8 cellular contexts compared by ENCODE assay signal in genomic region chr19:47790398-47790814, GRCh38. TPM values are rescaled to one million over a fixed set of nuclear protein-coding genes. Genes with fewer than 3 reads are reported as not detected.
DNase-seq lines count a peak whose midpoint lies in the region; ATAC-seq and TF ChIP-seq lines count a peak whose summit lies in the region.

No MANE protein-coding gene starts in this region.

- TF ChIP-seq CTCF in RWPE1 (conservative IDR thresholded peaks at IDR 0.05; ENCODE audit: low read depth) (peak; percentile 87), foreskin keratinocyte (conservative IDR thresholded peaks at IDR 0.05) (peak; percentile 73), osteoblast (IDR thresholded peaks at IDR 0.05; ENCODE audit: extremely low read depth, low read depth, low read length) (peak; percentile 88), tibial artery (IDR thresholded peaks at IDR 0.05) (peak; percentile 72 to 88)

- H3K4me1 ChIP-seq in CD8-positive, alpha-beta memory T cell (ENCODE audit: insufficient read depth, low read length): no peaks in the 10 kb centered on the region
- H3K4me1 ChIP-seq in foreskin keratinocyte (no peaks in the 10 kb centered on the region), osteoblast (ENCODE audit: insufficient read depth, low read length) (no peaks in the 10 kb centered on the region), tibial artery (peaks cover 0 to 6% (median 0%) of the 10 kb centered on the region in 4 donors)

- peaks cover 0 to 10% (median 1%) of the 10 kb centered on the region in 3 donors for H3K36me3 Mint-ChIP-seq in CD8-positive, alpha-beta memory T cell

- no peaks in the 10 kb centered on the region for H3K27me3 ChIP-seq in CD8-positive, alpha-beta memory T cell (ENCODE audit: insufficient read depth, low read length, poor library complexity, severe bottlenecking)
- H3K27me3 ChIP-seq in foreskin keratinocyte (no peaks in the 10 kb centered on the region), osteoblast (ENCODE audit: insufficient read depth, low read length) (no peaks in the 10 kb centered on the region), tibial artery (no peaks in the 10 kb centered on the region)

- H4K20me1 ChIP-seq in osteoblast (ENCODE audit: insufficient read depth, low read length): no peaks in the 10 kb centered on the region

- intact Hi-C loops in tibial artery (cut with DNase I; ENCODE audit: low total_unique reads): no loop called here

- peak; percentile 56 to 85 (median 77) for DNase-seq in CD8-positive, alpha-beta memory T cell
- DNase-seq in HT-29 (ENCODE audit: low spot score) (peak; percentile 89), RWPE1 (ENCODE audit: low spot score) (peak; percentile 75), foreskin keratinocyte (no peak), osteoblast (ENCODE audit: insufficient read length, low spot score, missing footprints) (peak; percentile 92), tibial artery (peak; percentile 79 to 86)
- DNase-seq in activated T-helper 9 cell treated with anti-CD3 and anti-CD28 coated beads, Interleukin-2, amount 50 U/mL, for 16 hours (ENCODE audit: low read depth): peak; percentile 76

- H3K79me2 ChIP-seq in osteoblast (ENCODE audit: insufficient read depth, low read length): no peaks in the 10 kb centered on the region

- no peak overlapping the region for H3K4me3 ChIP-seq in CD8-positive, alpha-beta memory T cell (ENCODE audit: low read length)
- H3K4me3 ChIP-seq in osteoblast (ENCODE audit: insufficient read depth, low read length) (no peak overlapping the region), tibial artery (no peak overlapping the region)

- CTCF ChIA-PET in CD8-positive, alpha-beta memory T cell (lab: Charles Lee): interaction anchor here (0.8 to 2.4 kb wide), 9 partner anchors 10 to 358 kb away, joined by 3 to 7 read pairs (median 4); partner anchors contain the start of gene EHD2
- CTCF ChIA-PET in RWPE1 (lab: Yijun Ruan, JAX): interaction anchor here (0.6 to 1.6 kb wide), 9 partner anchors 9 to 532 kb away, joined by 3 to 6 read pairs (median 3); no protein-coding TSS in a partner anchor

- H3K9me3 Mint-ChIP-seq in CD8-positive, alpha-beta memory T cell: peaks cover 0 to 2% (median 0%) of the 10 kb centered on the region in 5 donors

- H3K27me3 Mint-ChIP-seq in CD8-positive, alpha-beta memory T cell: peaks cover 1 to 4% of the 10 kb centered on the region in 2 donors

- POLR2A ChIA-PET in CD8-positive, alpha-beta memory T cell (lab: Charles Lee): no interaction called here
- POLR2A ChIA-PET in RWPE1 (lab: Yijun Ruan, JAX; ENCODE audit: low non-redundant PET): interaction anchor here (0.7 kb wide), 1 partner anchor 25 kb away, joined by 4 read pairs; no protein-coding TSS in a partner anchor

- no peak overlapping the region for H3K4me3 Mint-ChIP-seq in CD8-positive, alpha-beta memory T cell

- H3K4me1 Mint-ChIP-seq in CD8-positive, alpha-beta memory T cell: peaks cover 0 to 3% (median 1%) of the 10 kb centered on the region in 3 donors

- no peak overlapping the region for H3K27ac ChIP-seq in CD8-positive, alpha-beta memory T cell (ENCODE audit: low read depth, low read length)
- H3K27ac ChIP-seq in RWPE1 (peak overlapping the region; percentile 35; the same call in 1 of the 2 replicates), foreskin keratinocyte (no peak overlapping the region), osteoblast (ENCODE audit: low read depth, low read length) (no peak overlapping the region), tibial artery (no peak overlapping the region)

- H3K36me3 ChIP-seq in CD8-positive, alpha-beta memory T cell (ENCODE audit: insufficient read depth, low read length): no peaks in the 10 kb centered on the region
- H3K36me3 ChIP-seq in osteoblast (ENCODE audit: insufficient read depth, low read length) (peaks cover 4% of the 10 kb centered on the region), tibial artery (peaks cover 15 to 28% (median 18%) of the 10 kb centered on the region in 3 donors)

- ATAC-seq in foreskin keratinocyte (peak; percentile 45), GM18502 (IDR thresholded peaks at IDR 0.05; ENCODE audit: poor library complexity, unreplicated experiment) (no peak)

- no peak overlapping the region for H2AFZ ChIP-seq in osteoblast (ENCODE audit: low read length)

- no peak overlapping the region for H3K27ac Mint-ChIP-seq in CD8-positive, alpha-beta memory T cell

- no peak overlapping the region for H3K4me2 ChIP-seq in osteoblast (ENCODE audit: insufficient read depth, low read length)

- no peaks in the 10 kb centered on the region for H3K9me3 ChIP-seq in CD8-positive, alpha-beta memory T cell (ENCODE audit: low read length)
- H3K9me3 ChIP-seq in osteoblast (ENCODE audit: low read depth, low read length): no peaks in the 10 kb centered on the region
- H3K9me3 ChIP-seq in tibial artery: no peaks in the 10 kb centered on the region

RNA-seq across cellular contexts. Expression of gene SELENOW, which starts 11.9 kb away (rescaled TPM):
- 100 to 1,000 TPM; 116 to 122 TPM for total RNA-seq in CD8-positive, alpha-beta memory T cell
- polyA plus RNA-seq in CD8-positive, alpha-beta memory T cell: 334 TPM
- 492 and 534 TPM in 2 replicates for total RNA-seq in HT-29 (2014; rRNA removed; shearing (Covaris generic))
- total RNA-seq in foreskin keratinocyte (412 and 470 TPM in 2 replicates), osteoblast (76.7 and 78.4 TPM in 2 replicates)
- polyA plus RNA-seq in foreskin keratinocyte: 523 and 582 TPM in 2 replicates

RNA-seq across cellular contexts. Expression of gene TPRX1, which starts 13.9 kb away (rescaled TPM):
- not detected for total RNA-seq in CD8-positive, alpha-beta memory T cell
- polyA plus RNA-seq in CD8-positive, alpha-beta memory T cell: not detected
- total RNA-seq in HT-29 (2014; rRNA removed; shearing (Covaris generic)): not detected in 2 replicates
- total RNA-seq in foreskin keratinocyte: not detected in 2 replicates
- not detected in 2 replicates for polyA plus RNA-seq in foreskin keratinocyte
- total RNA-seq in osteoblast: not detected in 2 replicates

RNA-seq across cellular contexts. Expression of gene CRX, which starts 31.3 kb away (rescaled TPM):
- total RNA-seq in CD8-positive, alpha-beta memory T cell: not detected
- polyA plus RNA-seq in CD8-positive, alpha-beta memory T cell: not detected
- not detected in 2 replicates for total RNA-seq in HT-29 (2014; rRNA removed; shearing (Covaris generic))
- total RNA-seq in foreskin keratinocyte: not detected in 2 replicates
- polyA plus RNA-seq in foreskin keratinocyte: not detected in 2 replicates
- not detected in 2 replicates for total RNA-seq in osteoblast

RNA-seq across cellular contexts. Expression of gene NOP53, which starts 45.1 kb away (rescaled TPM):
- 100 to 1,000 TPM; 236 to 243 TPM for total RNA-seq in CD8-positive, alpha-beta memory T cell
- polyA plus RNA-seq in CD8-positive, alpha-beta memory T cell: 196 TPM
- total RNA-seq in HT-29 (2014; rRNA removed; shearing (Covaris generic)): 300 and 310 TPM in 2 replicates
- total RNA-seq in foreskin keratinocyte (73.1 and 76.9 TPM in 2 replicates), osteoblast (55.7 and 56.6 TPM in 2 replicates)
- 128 and 142 TPM in 2 replicates for polyA plus RNA-seq in foreskin keratinocyte

Comparison
In these comparisons a context has a peak if more than half of its experiments do, and no peak if none do; other contexts are left out.
1. DNase-seq: peak in CD8-positive, alpha-beta memory T cell (5 of 5), HT-29 (single experiment), RWPE1 (single experiment), activated T-helper 9 cell treated with anti-CD3 and anti-CD28 coated beads, Interleukin-2, amount 50 U/mL, for 16 hours (single experiment), osteoblast (single experiment) and tibial artery (2 of 2); none in foreskin keratinocyte (0 of 2).
2. Peak in every context shown above with its lines, with median percentiles within 50 percentile points of each other: CTCF ChIP-seq.